Comparison of ENCODE assay signal across 21 cellular contexts in genomic region chr19:11873762-11874161, GRCh38.
"Had no signal": no experiment of that assay in that cellular context is flagged by ENCODE, and none has a peak within 500 bp of the region (broad histone marks: within the 10 kb centered on the region; RNA-seq: fewer than 3 reads in every experiment).

No MANE protein-coding gene starts in this region.

- H3K27me3 Mint-ChIP-seq: dendritic cell treated with granulocyte-macrophage colony-stimulating factor and Interleukin-4, amounts not matched to agents 40 ng/mL and 50 ng/mL, for 4 days had no signal

- H3K4me3 Mint-ChIP-seq: dendritic cell treated with granulocyte-macrophage colony-stimulating factor and Interleukin-4, amounts not matched to agents 40 ng/mL and 50 ng/mL, for 4 days; effector memory CD8-positive, alpha-beta T cell; endodermal cell had no signal

- DNase-seq: colonic mucosa; cortex of kidney; dermis blood vessel endothelial cell; dorsolateral prefrontal cortex; effector CD4-positive, alpha-beta T cell; effector CD8-positive, alpha-beta T cell; effector memory CD4-positive, alpha-beta T cell; effector memory CD8-positive, alpha-beta T cell; endodermal cell; erythroblast; esophagus squamous epithelium; foreskin fibroblast; foreskin keratinocyte; foreskin melanocyte; gastrocnemius medialis; glutamatergic neuron; heart left ventricle; heart right ventricle had no signal

- H3K4me1 Mint-ChIP-seq: endodermal cell had no signal

- ATAC-seq: effector memory CD8-positive, alpha-beta T cell; esophagus mucosa; foreskin keratinocyte; gastrocnemius medialis; gastroesophageal sphincter; heart left ventricle; heart right ventricle had no signal

- H3K27ac Mint-ChIP-seq: dendritic cell treated with granulocyte-macrophage colony-stimulating factor and Interleukin-4, amounts not matched to agents 40 ng/mL and 50 ng/mL, for 4 days; effector memory CD8-positive, alpha-beta T cell; endodermal cell had no signal
